Comparison of ENCODE assay signal across 31 cellular contexts in the genomic region with DNA sequence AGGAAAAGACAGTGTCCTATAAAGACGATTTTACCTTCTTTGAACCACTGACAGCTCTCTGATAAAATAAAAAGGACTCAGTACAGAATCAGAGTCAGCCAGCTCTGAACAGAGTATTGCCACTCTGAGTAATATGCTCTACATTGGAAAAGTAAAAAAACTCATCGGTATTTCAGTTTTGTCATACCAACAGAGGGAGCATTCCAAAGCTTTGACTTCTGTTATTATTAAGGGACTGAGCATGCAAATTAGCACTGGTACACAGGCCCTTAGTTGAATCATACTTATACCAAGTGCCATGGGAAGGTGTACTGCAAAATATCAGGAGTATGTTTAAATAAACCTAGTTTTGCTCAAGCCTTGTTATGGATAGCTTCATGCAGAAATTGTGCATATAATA.
A peak's percentile ranks its signal among the peaks of the same experiment; 100 is the strongest.
DNase-seq lines count a peak whose midpoint lies in the region; ATAC-seq and TF ChIP-seq lines count a peak whose summit lies in the region.
"Had no signal": no experiment of that assay in that cellular context is flagged by ENCODE, and none has a peak within 500 bp of the region (broad histone marks: within the 10 kb centered on the region; RNA-seq: fewer than 3 reads in every experiment).

No MANE protein-coding gene starts in this region.

- DNase-seq in EL: peak; percentile 2
- peak; percentile 8 for DNase-seq in M059J (ENCODE audit: low read depth)
- DNase-seq in astrocyte of the spinal cord (ENCODE audit: low read depth, low spot score): peak; percentile 35
- DNase-seq in mesenchymal stem cell: peak; percentile 3
- no peak for DNase-seq in activated T-cell treated with anti-CD3 and anti-CD28 coated beads, Interleukin-2, amount 50 U/mL, for 1 hour
- DNase-seq in activated gamma-delta T cell treated with Interleukin-2 at 50 U/mL for 16 hours: no peak
- no peak for DNase-seq in body of pancreas
- DNase-seq: activated CD4-positive, CD25-positive, alpha-beta regulatory T cell treated with anti-CD3 and anti-CD28 coated beads, Interleukin-2, amount 50 U/mL, for 72 hours; activated CD8-positive, alpha-beta T cell treated with anti-CD3 and anti-CD28 coated beads for 36 hours; activated T-cell treated with anti-CD3 and anti-CD28 coated beads for 4 hours; adrenal gland; central memory CD4-positive, alpha-beta T cell; COR-L47; dermis blood vessel endothelial cell; DMS79; heart right ventricle; MM.1S; naive B cell; NCI-H1436 treated with DMSO at 0.1 percent for 48 hours; NK-92 treated with Interleukin-12 subunit alpha and Interleukin-12 subunit beta, amount 100 ng/mL, for 24 hours; SJCRH30; stimulated activated CD4-positive, alpha-beta T cell treated with anti-CD3 and anti-CD28 coated beads, Interleukin-12 subunit alpha, Interleukin-12 subunit beta, amount 100 ng/mL, for 4 hours; stimulated activated CD4-positive, alpha-beta T cell treated with anti-CD3 and anti-CD28 coated beads, Interleukin-4, amount 100 ng/mL, for 24 hours; stimulated activated naive B cell treated with anti-CD40 and anti-IgM and Interleukin-4, amounts not matched to agents 10 μg/mL and 1 μg/mL and 100 μg/mL, for 72 hours; testis; uterus had no signal

- in situ Hi-C loops in astrocyte of the spinal cord (cut with HindIII; ENCODE audit: low sequenced_read_pairs): no loop called here

- no peak for TF ChIP-seq POLR2A in body of pancreas (IDR thresholded peaks at IDR 0.05)

- H3K9ac ChIP-seq in mesenchymal stem cell (ENCODE audit: low read length): no peak overlapping the region

- no peak overlapping the region for H2BK5ac ChIP-seq in mesenchymal stem cell (ENCODE audit: low read depth, low read length, poor library complexity, severe bottlenecking)

- H4K91ac ChIP-seq in mesenchymal stem cell (ENCODE audit: low read length): no peak overlapping the region

- H3K9me3 ChIP-seq in mesenchymal stem cell (ENCODE audit: control insufficient read depth, low read length): peaks cover 19% of the 10 kb centered on the region
- H3K9me3 ChIP-seq in body of pancreas: no peaks in the 10 kb centered on the region
- H3K9me3 ChIP-seq: SJCRH30, testis, uterus had no signal

- no peak overlapping the region for H3K18ac ChIP-seq in mesenchymal stem cell (ENCODE audit: low read depth in 1 of 2, low read length in 2 of 2)

- H3K4me2 ChIP-seq in mesenchymal stem cell (ENCODE audit: low read length, poor library complexity, severe bottlenecking): no peak overlapping the region

- H3K4me1 ChIP-seq in mesenchymal stem cell (ENCODE audit: control insufficient read depth, insufficient read depth, low read depth, low read length) (no peaks in the 10 kb centered on the region), body of pancreas (no peaks in the 10 kb centered on the region)
- H3K4me1 ChIP-seq: adrenal gland, heart right ventricle, right atrium auricular region, SJCRH30, testis, uterus had no signal

- intact Hi-C loops in body of pancreas (cut with DNase I): no loop called here

- no peak overlapping the region for H2BK12ac ChIP-seq in mesenchymal stem cell (ENCODE audit: low read length in 2 of 2)

- TF ChIP-seq CTCF in astrocyte of the spinal cord (IDR thresholded peaks at IDR 0.05; ENCODE audit: low read depth, low read length) (peak; percentile 3), body of pancreas (IDR thresholded peaks at IDR 0.05) (no peak)

- H3K23ac ChIP-seq in mesenchymal stem cell (ENCODE audit: low read length in 2 of 2): no peak overlapping the region

- H3K36me3 ChIP-seq in mesenchymal stem cell (ENCODE audit: control insufficient read depth in 1 of 2, insufficient read depth in 2 of 2, low read depth in 1 of 2, low read length in 2 of 2) (no peaks in the 10 kb centered on the region), body of pancreas (replicated peaks in 1 of 2; ENCODE audit: insufficient read depth in 1 of 2, low read depth in 2 of 2) (no peaks in the 10 kb centered on the region)
- H3K36me3 ChIP-seq: adrenal gland, heart right ventricle, right atrium auricular region, SJCRH30, uterus had no signal

- ATAC-seq in GM18502 (IDR thresholded peaks at IDR 0.05; ENCODE audit: poor library complexity, unreplicated experiment) (no peak), body of pancreas (no peak)
- ATAC-seq: activated CD8-positive, alpha-beta T cell treated with anti-CD3 and anti-CD28 coated beads for 36 hours; HCT116; heart right ventricle; K562; left lobe of liver; stimulated activated naive B cell treated with anti-CD40 and anti-IgM and Interleukin-4, amounts not matched to agents 10 μg/mL and 1 μg/mL and 100 μg/mL, for 72 hours had no signal

- no peaks in the 10 kb centered on the region for H3K79me1 ChIP-seq in mesenchymal stem cell (replicated peaks; ENCODE audit: low read length, poor library complexity, severe bottlenecking)

- no peak overlapping the region for H3K4ac ChIP-seq in mesenchymal stem cell (ENCODE audit: low read depth in 1 of 2, low read length in 2 of 2)

- no peak overlapping the region for H2AFZ ChIP-seq in mesenchymal stem cell (ENCODE audit: low read depth, low read length)

- WGBS in mesenchymal stem cell: 40% methylated on average over 1 of the region's 2 CpGs
- WGBS in body of pancreas, 2 donors: 33 to 50% methylated on average over 2 of the region's 2 CpGs

- H3K4me3 ChIP-seq in astrocyte of the spinal cord (ENCODE audit: low read depth, low read length) (no peak overlapping the region), mesenchymal stem cell (ENCODE audit: insufficient read depth in 1 of 2, low read depth in 1 of 2, low read length in 2 of 2) (no peak overlapping the region), body of pancreas (no peak overlapping the region)
- H3K4me3 ChIP-seq: adrenal gland, heart right ventricle, K562, right atrium auricular region, SJCRH30, testis, uterus had no signal

- H3K14ac ChIP-seq in mesenchymal stem cell (ENCODE audit: low read length in 2 of 2): no peak overlapping the region

- H2BK15ac ChIP-seq in mesenchymal stem cell (ENCODE audit: low read depth, poor library complexity, severe bottlenecking): no peak overlapping the region

- no peaks in the 10 kb centered on the region for H3K27me3 ChIP-seq in mesenchymal stem cell (ENCODE audit: control insufficient read depth in 1 of 2, insufficient read depth in 1 of 2, low read length in 2 of 2)
- no peaks in the 10 kb centered on the region for H3K27me3 ChIP-seq in body of pancreas
- H3K27me3 ChIP-seq: adrenal gland, heart right ventricle, right atrium auricular region, SJCRH30, testis, uterus had no signal

- H2BK120ac ChIP-seq in mesenchymal stem cell (ENCODE audit: low read depth, low read length): no peak overlapping the region

- no peak overlapping the region for H2AK5ac ChIP-seq in mesenchymal stem cell (ENCODE audit: low read length, severe bottlenecking)

- H4K8ac ChIP-seq in mesenchymal stem cell (ENCODE audit: low read length): no peak overlapping the region

- H3K27ac ChIP-seq in mesenchymal stem cell (ENCODE audit: low read length, poor library complexity, severe bottlenecking) (no peak overlapping the region), body of pancreas (no peak overlapping the region)
- H3K27ac ChIP-seq: adrenal gland, heart right ventricle, right atrium auricular region, SJCRH30, testis, uterus had no signal

Comparison
In these comparisons a context has a peak if more than half of its experiments do, and no peak if none do; other contexts are left out.
1. DNase-seq: peak in EL (single experiment), M059J (single experiment), astrocyte of the spinal cord (single experiment) and mesenchymal stem cell (single experiment); none in activated T-cell treated with anti-CD3 and anti-CD28 coated beads, Interleukin-2, amount 50 U/mL, for 1 hour (single experiment), activated gamma-delta T cell treated with Interleukin-2 at 50 U/mL for 16 hours (single experiment) and body of pancreas (0 of 4).